ENCODE assay signal across 1 cellular context in genomic region chr5:143036146-143036927, GRCh38.
TF ChIP-seq lines count a peak whose summit lies in the region.

No MANE protein-coding gene starts in this region.

TF ChIP-seq in HepG2, 621 proteins besides CTCF, POLR2A, EP300 and RAD21:
- TF ChIP-seq ZNF629 (CRISPR knock-in tag; conservative IDR thresholded peaks at IDR 0.05), result peak; percentile 69
- no peak for TF ChIP-seq ZBTB10 (CRISPR knock-in tag; IDR thresholded peaks at IDR 0.05; ENCODE audit: borderline replicate concordance)
TF ChIP-seq in HepG2: peak in this region for 1.
